Comparison of ENCODE assay signal across 22 cellular contexts in the genomic region with DNA sequence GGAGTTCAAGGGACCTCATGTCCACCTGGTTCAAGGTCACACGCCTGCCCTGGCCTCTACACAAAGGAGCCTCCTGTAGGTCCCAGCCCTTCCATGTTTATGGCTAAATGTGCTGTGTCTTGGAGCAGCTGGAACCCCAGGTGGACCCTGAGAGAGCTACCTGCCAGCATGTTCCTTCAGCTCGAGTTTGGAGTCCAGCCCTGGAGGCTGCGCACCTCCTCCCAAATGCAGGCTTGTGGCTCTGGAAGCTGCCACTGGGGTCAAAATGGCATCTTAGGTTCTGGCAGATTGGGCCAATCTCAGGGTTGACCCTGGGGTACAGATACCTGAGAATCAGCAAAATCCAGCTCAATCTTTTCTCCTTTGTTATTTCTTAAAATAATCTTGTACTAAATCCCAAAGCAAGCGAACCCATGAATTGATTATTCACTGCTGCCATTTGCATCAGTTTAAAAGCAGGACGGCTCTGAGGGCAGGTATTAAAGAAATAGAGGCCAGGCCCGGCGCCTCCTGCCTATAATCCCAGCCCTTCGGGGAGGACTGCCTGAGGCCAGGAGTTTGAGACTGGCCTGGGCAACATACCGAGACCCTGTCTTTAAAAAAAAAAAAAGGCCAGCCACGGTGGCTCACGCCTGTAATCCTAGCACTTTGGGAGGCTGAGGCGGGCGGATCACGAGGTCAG. TPM values are rescaled to one million over a fixed set of nuclear protein-coding genes. Genes with fewer than 3 reads are reported as not detected.
"Had no signal": no experiment of that assay in that cellular context is flagged by ENCODE, and none has a peak within 500 bp of the region (broad histone marks: within the 10 kb centered on the region; RNA-seq: fewer than 3 reads in every experiment).

No MANE protein-coding gene starts in this region.

- ATAC-seq: activated CD8-positive, alpha-beta T cell treated with anti-CD3 and anti-CD28 coated beads for 36 hours; body of pancreas; gastroesophageal sphincter; heart left ventricle; sciatic nerve had no signal

- H3K4me3 ChIP-seq: body of pancreas, esophagus muscularis mucosa, gastroesophageal sphincter, heart left ventricle, left ventricle myocardium inferior, neural progenitor cell, smooth muscle cell, tibial artery had no signal

- H3K4me3 Mint-ChIP-seq: activated CD4-positive, alpha-beta T cell treated with anti-CD3 and anti-CD28 coated beads, Interleukin-2, amount 10 ng/mL, durations not matched to agents 24 days and 14 days; activated CD8-positive, alpha-beta T cell treated with anti-CD3 and anti-CD28 coated beads for 36 hours; activated naive CD4-positive, alpha-beta T cell treated with anti-CD3 and anti-CD28 coated beads for 36 hours; neural progenitor cell had no signal

- DNase-seq: activated CD4-positive, alpha-beta T cell treated with anti-CD3 and anti-CD28 coated beads, Interleukin-2, amount 10 ng/mL, durations not matched to agents 24 days and 14 days; activated CD4-positive, CD25-positive, alpha-beta regulatory T cell; activated CD8-positive, alpha-beta T cell treated with anti-CD3 and anti-CD28 coated beads for 36 hours; activated naive CD4-positive, alpha-beta T cell treated with anti-CD3 and anti-CD28 coated beads for 36 hours; activated T-cell treated with anti-CD3 and anti-CD28 coated beads, Interleukin-2, amount 50 U/mL, for 1 hour; body of pancreas; dermis blood vessel endothelial cell; effector memory CD4-positive, alpha-beta T cell; heart left ventricle; left ventricle myocardium inferior; mammary epithelial cell; stimulated activated CD4-positive, alpha-beta T cell treated with anti-CD3 and anti-CD28 coated beads, Interleukin-4, amount 100 ng/mL, for 24 hours; stimulated activated naive CD4-positive, alpha-beta T cell; tibial artery had no signal

- H3K27ac Mint-ChIP-seq: activated CD4-positive, alpha-beta T cell treated with anti-CD3 and anti-CD28 coated beads, Interleukin-2, amount 10 ng/mL, durations not matched to agents 24 days and 14 days; activated CD8-positive, alpha-beta T cell treated with anti-CD3 and anti-CD28 coated beads for 36 hours; activated naive CD4-positive, alpha-beta T cell treated with anti-CD3 and anti-CD28 coated beads for 36 hours; activated T-helper 2 cell treated with anti-CD3 and anti-CD28 coated beads, Interferon-gamma antibody, Interleukin-2, Interleukin-4, amounts not matched to agents 10 μg/mL and 5 μg/mL and 100 μg/mL, durations not matched to agents 14 hours and 24 hours and 36 hours; neural progenitor cell had no signal

- H3K9me3 Mint-ChIP-seq: activated CD4-positive, alpha-beta T cell treated with anti-CD3 and anti-CD28 coated beads, Interleukin-2, amount 10 ng/mL, durations not matched to agents 24 days and 14 days; activated CD8-positive, alpha-beta T cell treated with anti-CD3 and anti-CD28 coated beads for 36 hours; activated naive CD4-positive, alpha-beta T cell treated with anti-CD3 and anti-CD28 coated beads for 36 hours; activated T-helper 2 cell treated with anti-CD3 and anti-CD28 coated beads, Interferon-gamma antibody, Interleukin-2, Interleukin-4, amounts not matched to agents 10 μg/mL and 5 μg/mL and 100 μg/mL, durations not matched to agents 14 hours and 24 hours and 36 hours; neural progenitor cell had no signal

RNA-seq across cellular contexts. Expression of a gene that starts 8.9 kb away (rescaled TPM):
- polyA plus RNA-seq: endothelial cell of umbilical vein, mammary epithelial cell, urinary bladder had no signal
